ENCODE assay signal across 17 cellular contexts in the genomic region with DNA sequence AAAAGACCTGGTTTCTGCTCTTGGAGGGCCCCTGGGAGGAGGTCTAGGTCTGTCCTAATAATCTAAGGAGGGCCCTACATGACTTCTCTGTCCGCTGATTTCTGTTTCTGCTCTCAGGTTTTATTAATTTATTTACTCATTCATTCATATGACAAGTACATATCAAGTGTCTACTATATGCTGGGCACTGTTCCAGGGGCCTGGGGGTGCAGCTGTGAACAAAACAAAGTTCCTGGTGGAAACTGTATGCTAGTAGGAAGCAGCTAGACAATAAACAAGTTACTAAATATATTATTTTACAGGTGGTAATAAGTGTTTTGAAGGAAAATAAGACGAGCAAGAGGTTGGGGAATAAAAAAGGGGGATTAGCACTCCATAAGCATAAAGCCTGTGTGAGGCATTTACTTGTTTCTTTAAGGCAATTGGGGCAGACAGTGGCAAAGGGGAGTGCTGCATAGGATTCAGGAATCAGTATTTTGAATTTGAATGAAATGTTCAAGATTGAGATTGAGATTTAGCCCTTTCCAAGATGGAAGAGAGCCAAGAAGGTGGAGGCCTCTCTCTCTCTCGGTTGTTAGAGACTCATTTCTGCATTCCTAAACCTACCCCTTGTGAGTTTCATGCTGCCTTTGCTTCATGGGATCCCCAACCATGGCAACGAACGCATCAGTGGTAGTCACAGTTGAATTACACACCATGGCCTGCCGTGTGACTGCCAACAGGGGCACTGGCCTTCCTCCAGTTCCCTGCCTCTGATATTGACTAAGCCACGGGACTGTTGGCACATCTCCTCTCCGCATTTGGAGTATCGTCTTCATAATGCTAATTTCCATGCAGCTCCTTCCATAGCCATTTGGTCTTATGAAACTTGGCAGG. TPM values are rescaled to one million over a fixed set of nuclear protein-coding genes. Genes with fewer than 3 reads are reported as not detected.
A peak's percentile ranks its signal among the peaks of the same experiment; 100 is the strongest.
DNase-seq lines count a peak whose midpoint lies in the region; ATAC-seq and TF ChIP-seq lines count a peak whose summit lies in the region.
"Had no signal": no experiment of that assay in that cellular context is flagged by ENCODE, and none has a peak within 500 bp of the region (broad histone marks: within the 10 kb centered on the region; RNA-seq: fewer than 3 reads in every experiment).

No MANE protein-coding gene starts in this region.

- H3K27ac Mint-ChIP-seq in Calu3 (ENCODE audit: unreplicated experiment) (no peak overlapping the region), natural killer cell (no peak overlapping the region)
- H3K27ac Mint-ChIP-seq in stimulated activated effector memory CD8-positive, alpha-beta T cell treated with anti-CD3 and anti-CD28 coated beads, Interleukin-12 subunit alpha, Interleukin-12 subunit beta, amount 100 ng/mL, for 72 hours, result no peak overlapping the region

- no peaks in the 10 kb centered on the region for H3K36me3 ChIP-seq in heart right ventricle
- H3K36me3 ChIP-seq: left lung, SJSA1 had no signal

- WGBS in heart right ventricle, 2 donors, result 47 to 58% methylated on average over 9 of the region's 9 CpGs

- H3K4me3 ChIP-seq in heart right ventricle, result no peak overlapping the region
- H3K4me3 ChIP-seq: left lung, SJSA1 had no signal

- no TSS peak for BruUV-seq in Calu3 (replicated peaks; lab: Mats Ljungman, UMichigan)

- TF ChIP-seq CTCF in Calu3 (IDR thresholded peaks at IDR 0.05; ENCODE audit: unreplicated experiment) (no peak), heart right ventricle (IDR thresholded peaks at IDR 0.05) (no peak), natural killer cell (IDR thresholded peaks at IDR 0.05) (no peak)

- H3K36me3 Mint-ChIP-seq in Calu3 (ENCODE audit: insufficient read depth, unreplicated experiment) (no peaks in the 10 kb centered on the region), natural killer cell (no peaks in the 10 kb centered on the region)
- H3K36me3 Mint-ChIP-seq in stimulated activated effector memory CD8-positive, alpha-beta T cell treated with anti-CD3 and anti-CD28 coated beads, Interleukin-12 subunit alpha, Interleukin-12 subunit beta, amount 100 ng/mL, for 72 hours, result no peaks in the 10 kb centered on the region

- H3K4me3 Mint-ChIP-seq in Calu3 (ENCODE audit: low read depth, unreplicated experiment), result no peak overlapping the region
- H3K4me3 Mint-ChIP-seq in natural killer cell, result no peak overlapping the region
- H3K4me3 Mint-ChIP-seq in stimulated activated effector memory CD8-positive, alpha-beta T cell treated with anti-CD3 and anti-CD28 coated beads, Interleukin-12 subunit alpha, Interleukin-12 subunit beta, amount 100 ng/mL, for 72 hours, result no peak overlapping the region

- DNase-seq in Calu3 (peak; percentile 6), NCI-H1092 treated with DMSO at 0.1 percent for 48 hours (lab: John Stamatoyannopoulos, UW) (peak; percentile 73), NCI-H510A treated with DMSO at 0.1 percent for 48 hours (lab: John Stamatoyannopoulos, UW) (peak; percentile 86), heart right ventricle (peak; percentile 21 to 64), Kasumi-1 (lab: John Stamatoyannopoulos, UW) (no peak), natural killer cell (no peak)
- no peak for DNase-seq in stimulated activated effector memory CD8-positive, alpha-beta T cell treated with anti-CD3 and anti-CD28 coated beads, Interleukin-12 subunit alpha, Interleukin-12 subunit beta, amount 100 ng/mL, for 72 hours (ENCODE audit: low spot score in 2 of 2)
- DNase-seq: activated T-cell treated with anti-CD3 and anti-CD28 coated beads for 4 hours; amniotic stem cell; effector CD4-positive, alpha-beta T cell; left lung; NCI-H187; stimulated activated CD4-positive, alpha-beta T cell treated with anti-CD3 and anti-CD28 coated beads, Interleukin-1b, Interleukin-23, amount 100 ng/mL, for 48 hours; stimulated activated naive CD4-positive, alpha-beta T cell had no signal

- peak in 7 of 8 donors; percentile 67 to 97 (median 79) for ATAC-seq in heart right ventricle
- no peak for ATAC-seq in natural killer cell
- no peak for ATAC-seq in stimulated activated effector memory CD8-positive, alpha-beta T cell treated with anti-CD3 and anti-CD28 coated beads, Interleukin-12 subunit alpha, Interleukin-12 subunit beta, amount 100 ng/mL, for 72 hours
- no peak for ATAC-seq in HG03520 (IDR thresholded peaks at IDR 0.05; ENCODE audit: unreplicated experiment)
- ATAC-seq: left lung had no signal

- H3K9me3 ChIP-seq in heart right ventricle, result no peaks in the 10 kb centered on the region
- H3K9me3 ChIP-seq: left lung, SJSA1 had no signal

- no peaks in the 10 kb centered on the region for H3K27me3 ChIP-seq in heart right ventricle
- H3K27me3 ChIP-seq: left lung, SJSA1 had no signal

- peaks cover 0 to 7% (median 0%) of the 10 kb centered on the region in 9 donors for H3K4me1 ChIP-seq in heart right ventricle
- H3K4me1 ChIP-seq: left lung, SJSA1 had no signal

- H3K27ac ChIP-seq in heart right ventricle, result no peak overlapping the region
- H3K27ac ChIP-seq: left lung, SJSA1 had no signal

- H3K9me3 Mint-ChIP-seq in Calu3 (ENCODE audit: low read depth, unreplicated experiment), result no peaks in the 10 kb centered on the region
- no peaks in the 10 kb centered on the region for H3K9me3 Mint-ChIP-seq in natural killer cell
- no peaks in the 10 kb centered on the region for H3K9me3 Mint-ChIP-seq in stimulated activated effector memory CD8-positive, alpha-beta T cell treated with anti-CD3 and anti-CD28 coated beads, Interleukin-12 subunit alpha, Interleukin-12 subunit beta, amount 100 ng/mL, for 72 hours

- H3K4me1 Mint-ChIP-seq in Calu3 (ENCODE audit: low read depth, unreplicated experiment) (peaks cover 13% of the 10 kb centered on the region), natural killer cell (no peaks in the 10 kb centered on the region)
- no peaks in the 10 kb centered on the region for H3K4me1 Mint-ChIP-seq in stimulated activated effector memory CD8-positive, alpha-beta T cell treated with anti-CD3 and anti-CD28 coated beads, Interleukin-12 subunit alpha, Interleukin-12 subunit beta, amount 100 ng/mL, for 72 hours

- H3K27me3 Mint-ChIP-seq in Calu3 (ENCODE audit: unreplicated experiment), result no peaks in the 10 kb centered on the region
- H3K27me3 Mint-ChIP-seq in natural killer cell (ENCODE audit: low read depth in 2 of 2), result peaks cover 3 to 36% of the 10 kb centered on the region in 2 donors

- CTCF ChIA-PET in Calu3 (lab: Charles Lee), result no interaction called here

- intact Hi-C loops in Calu3 (cut with micrococcal nuclease; ENCODE audit: unreplicated experiment), result no loop called here
- intact Hi-C loops in heart right ventricle (cut with DNase I), result no loop called here
- intact Hi-C loops in natural killer cell (cut with micrococcal nuclease), result no loop called here

RNA-seq across cellular contexts. Expression of a gene that starts 28.3 kb away (rescaled TPM):
- total RNA-seq in Calu3 (2022), result not detected in 2 replicates
- under 1 TPM in 3 of 10 donors, not detected in 7; 0.17 to 0.37 (median 0.23) TPM for total RNA-seq in heart right ventricle
- polyA plus RNA-seq in heart right ventricle, result under 1 TPM in 1 of 2 donors, not detected in 1; 0.06 TPM
- not detected for total RNA-seq in natural killer cell
- total RNA-seq: omental fat pad, SJSA1 had no signal

RNA-seq across cellular contexts. Expression of a gene that starts 47.9 kb away (rescaled TPM):
- not detected in 2 replicates for total RNA-seq in Calu3 (2022)
- under 1 TPM in 3 of 10 donors, not detected in 7; 0.05 to 0.25 (median 0.10) TPM for total RNA-seq in heart right ventricle
- polyA plus RNA-seq in heart right ventricle, result under 1 TPM in 1 of 2 donors, not detected in 1; 0.03 TPM
- total RNA-seq in natural killer cell, result 1 to 10 TPM in 2 of 3 donors, under 1 TPM in 1; 0.66 to 3.7 (median 1.4) TPM
- total RNA-seq: SJSA1 had no signal

Comparison
In these comparisons a context has a peak if more than half of its experiments do, and no peak if none do; other contexts are left out.
1. DNase-seq: peak in Calu3 (single experiment), NCI-H1092 treated with DMSO at 0.1 percent for 48 hours (single experiment), NCI-H510A treated with DMSO at 0.1 percent for 48 hours (single experiment) and heart right ventricle (2 of 2); none in Kasumi-1 (0 of 2), natural killer cell (single experiment) and stimulated activated effector memory CD8-positive, alpha-beta T cell treated with anti-CD3 and anti-CD28 coated beads, Interleukin-12 subunit alpha, Interleukin-12 subunit beta, amount 100 ng/mL, for 72 hours (0 of 2).
2. ATAC-seq: peak in heart right ventricle (7 of 8); none in natural killer cell (0 of 3), stimulated activated effector memory CD8-positive, alpha-beta T cell treated with anti-CD3 and anti-CD28 coated beads, Interleukin-12 subunit alpha, Interleukin-12 subunit beta, amount 100 ng/mL, for 72 hours (single experiment) and HG03520 (single experiment).